In genomic region chr18:23847321-23847986, GRCh38 we compare ENCODE assay signal across 20 cellular contexts.
"Had no signal": no experiment of that assay in that cellular context is flagged by ENCODE, and none has a peak within 500 bp of the region (broad histone marks: within the 10 kb centered on the region; RNA-seq: fewer than 3 reads in every experiment).

No MANE protein-coding gene starts in this region.

- H3K4me3 ChIP-seq: pancreas, smooth muscle cell, testis, tibial nerve, vagina had no signal

- H3K36me3 ChIP-seq: neutrophil, pancreas had no signal

- H3K9me3 ChIP-seq: neutrophil, pancreas, testis, tibial nerve, vagina had no signal

- H3K27me3 ChIP-seq: neutrophil, pancreas, testis, tibial nerve, vagina had no signal

- H3K27ac ChIP-seq: neutrophil, pancreas, testis, tibial nerve, vagina had no signal

- ATAC-seq: naive thymus-derived CD4-positive, alpha-beta T cell; pancreas; sciatic nerve had no signal

- H3K4me2 ChIP-seq: smooth muscle cell had no signal

- H3K4me1 ChIP-seq: pancreas, tibial nerve, vagina had no signal

- H3K27ac Mint-ChIP-seq: naive thymus-derived CD4-positive, alpha-beta T cell had no signal

- DNase-seq: cerebellar nuclear complex; cortex of kidney; effector CD4-positive, alpha-beta T cell; hypothalamus; mesendoderm; midbrain; naive thymus-derived CD4-positive, alpha-beta T cell; stimulated activated CD4-positive, alpha-beta T cell treated with anti-CD3 and anti-CD28 coated beads, Interleukin-12 subunit alpha, Interleukin-12 subunit beta, amount 100 ng/mL, for 4 hours; stimulated activated CD4-positive, alpha-beta T cell treated with anti-CD3 and anti-CD28 coated beads, Interleukin-1b, Interleukin-23, amount 100 ng/mL, for 48 hours; stimulated activated CD4-positive, alpha-beta T cell treated with anti-CD3 and anti-CD28 coated beads, Interleukin-4, amount 100 ng/mL, for 1 hour; stimulated activated CD8-positive, alpha-beta memory T cell treated with anti-CD3 and anti-CD28 coated beads, Interleukin-4, amount 100 ng/mL, for 48 hours; stimulated activated naive CD4-positive, alpha-beta T cell; substantia nigra; testis had no signal

- H3K4me3 Mint-ChIP-seq: naive thymus-derived CD4-positive, alpha-beta T cell had no signal
